ENCODE assay signal across 11 cellular contexts in genomic region chr1:103517380-103518047, GRCh38. TPM values are rescaled to one million over a fixed set of nuclear protein-coding genes. Genes with fewer than 3 reads are reported as not detected.
DNase-seq lines count a peak whose midpoint lies in the region; ATAC-seq and TF ChIP-seq lines count a peak whose summit lies in the region.
"Had no signal": no experiment of that assay in that cellular context is flagged by ENCODE, and none has a peak within 500 bp of the region (broad histone marks: within the 10 kb centered on the region; RNA-seq: fewer than 3 reads in every experiment).

No MANE protein-coding gene starts in this region.

- intact Hi-C loops in activated CD4-positive, alpha-beta T cell treated with anti-CD3 and anti-CD28 coated beads, Interleukin-2, amount 10 ng/mL, durations not matched to agents 24 days and 14 days (cut with micrococcal nuclease): no loop called here
- intact Hi-C loops in posterior cingulate gyrus (cut with DNase I): no loop called here

- peak; percentile 19 for DNase-seq in epithelial cell of esophagus (ENCODE audit: low read depth)
- DNase-seq in WERI-Rb-1: no peak
- no peak for DNase-seq in activated CD4-positive, alpha-beta T cell treated with anti-CD3 and anti-CD28 coated beads, Interleukin-2, amount 10 ng/mL, durations not matched to agents 24 days and 14 days
- no peak for DNase-seq in posterior cingulate gyrus
- DNase-seq in NCI-H128 (lab: John Stamatoyannopoulos, UW; ENCODE audit: unreplicated experiment): no peak
- DNase-seq: NCI-H1105, right cardiac atrium had no signal

- TF ChIP-seq CTCF in epithelial cell of esophagus (IDR thresholded peaks at IDR 0.05; ENCODE audit: insufficient read depth, low read depth, low read length, missing control alignments): no peak
- TF ChIP-seq CTCF in WERI-Rb-1 (IDR thresholded peaks at IDR 0.05; ENCODE audit: low read depth, low read length): no peak

- H3K4me1 Mint-ChIP-seq in activated CD4-positive, alpha-beta T cell treated with anti-CD3 and anti-CD28 coated beads, Interleukin-2, amount 10 ng/mL, durations not matched to agents 24 days and 14 days: peaks cover 16% of the 10 kb centered on the region

- H3K4me3 ChIP-seq in epithelial cell of esophagus (ENCODE audit: low read length): no peak overlapping the region
- no peak overlapping the region for H3K4me3 ChIP-seq in WERI-Rb-1 (ENCODE audit: low read depth, low read length)
- H3K4me3 ChIP-seq: cardiac muscle cell had no signal

- ATAC-seq in GM18858 (IDR thresholded peaks at IDR 0.05; ENCODE audit: unreplicated experiment): peak; percentile 69
- peak; percentile 87 for ATAC-seq in GM21529 (IDR thresholded peaks at IDR 0.05; ENCODE audit: unreplicated experiment)
- peak; percentile 84 for ATAC-seq in HG03342 (IDR thresholded peaks at IDR 0.05; ENCODE audit: unreplicated experiment)
- ATAC-seq: right cardiac atrium had no signal

- H3K36me3 ChIP-seq in WERI-Rb-1: no peaks in the 10 kb centered on the region
- H3K36me3 ChIP-seq: cardiac muscle cell had no signal

- H3K27ac Mint-ChIP-seq in activated CD4-positive, alpha-beta T cell treated with anti-CD3 and anti-CD28 coated beads, Interleukin-2, amount 10 ng/mL, durations not matched to agents 24 days and 14 days: no peak overlapping the region

- H3K27me3 Mint-ChIP-seq in activated CD4-positive, alpha-beta T cell treated with anti-CD3 and anti-CD28 coated beads, Interleukin-2, amount 10 ng/mL, durations not matched to agents 24 days and 14 days: no peaks in the 10 kb centered on the region

- H3K27me3 ChIP-seq in WERI-Rb-1 (ENCODE audit: insufficient read depth, low read depth, severe bottlenecking): no peaks in the 10 kb centered on the region
- H3K27me3 ChIP-seq: cardiac muscle cell had no signal

- H3K9me3 Mint-ChIP-seq in activated CD4-positive, alpha-beta T cell treated with anti-CD3 and anti-CD28 coated beads, Interleukin-2, amount 10 ng/mL, durations not matched to agents 24 days and 14 days: no peaks in the 10 kb centered on the region

- no peaks in the 10 kb centered on the region for H3K9me3 ChIP-seq in WERI-Rb-1 (ENCODE audit: severe bottlenecking)

- H3K27ac ChIP-seq in WERI-Rb-1: no peak overlapping the region
- H3K27ac ChIP-seq: cardiac muscle cell had no signal

- H3K36me3 Mint-ChIP-seq in activated CD4-positive, alpha-beta T cell treated with anti-CD3 and anti-CD28 coated beads, Interleukin-2, amount 10 ng/mL, durations not matched to agents 24 days and 14 days (ENCODE audit: low read depth): no peaks in the 10 kb centered on the region

- no peak overlapping the region for H3K4me3 Mint-ChIP-seq in activated CD4-positive, alpha-beta T cell treated with anti-CD3 and anti-CD28 coated beads, Interleukin-2, amount 10 ng/mL, durations not matched to agents 24 days and 14 days

RNA-seq across cellular contexts. Expression of gene RNPC3, which starts 8.0 kb away (rescaled TPM):
- total RNA-seq in activated CD4-positive, alpha-beta T cell treated with anti-CD3 and anti-CD28 coated beads, Interleukin-2, amount 10 ng/mL, durations not matched to agents 24 days and 14 days: 18.7 and 20.7 TPM in 2 replicates

RNA-seq across cellular contexts. Expression of gene AMY2B, which starts 53.9 kb away (rescaled TPM):
- 3.2 and 5.9 TPM in 2 replicates for total RNA-seq in activated CD4-positive, alpha-beta T cell treated with anti-CD3 and anti-CD28 coated beads, Interleukin-2, amount 10 ng/mL, durations not matched to agents 24 days and 14 days
